ENCODE assay signal across 18 cellular contexts in the genomic region with DNA sequence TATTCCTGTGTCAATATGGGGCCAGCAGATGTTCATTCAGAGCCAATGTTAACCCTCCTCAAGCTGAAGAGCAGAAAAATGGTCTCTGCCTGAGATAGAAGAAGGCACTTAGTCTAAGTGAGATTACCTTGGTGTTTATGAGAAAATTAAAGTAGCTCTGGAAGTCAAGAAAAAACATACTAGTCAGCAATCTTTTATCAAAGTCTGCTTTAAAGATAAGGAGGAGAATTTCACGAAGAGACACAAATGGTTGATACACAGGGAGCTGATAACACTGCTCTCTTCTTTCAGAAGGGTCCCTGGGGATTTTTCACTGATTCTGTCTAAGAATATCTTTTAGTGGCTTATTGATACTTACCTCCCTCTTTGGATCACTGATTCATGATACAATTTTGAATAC.
"Had no signal": no experiment of that assay in that cellular context is flagged by ENCODE, and none has a peak within 500 bp of the region (broad histone marks: within the 10 kb centered on the region; RNA-seq: fewer than 3 reads in every experiment).

No MANE protein-coding gene starts in this region.

- H3K4me3 Mint-ChIP-seq: activated CD8-positive, alpha-beta T cell treated with anti-CD3 and anti-CD28 coated beads, Interleukin-2, amount 10 ng/mL, durations not matched to agents 7 days and 5 days; activated T-helper 1 cell treated with anti-CD3 and anti-CD28 coated beads, Interleukin-12 subunit alpha, Interleukin-12 subunit beta, Interleukin-2, Interleukin-4 antibody, amounts not matched to agents 30 ng/mL and 10 ng/mL and 1 ng/mL, durations not matched to agents 14 hours and 24 hours and 36 hours; natural killer cell treated with Interleukin-12 subunit alpha and Interleukin-12 subunit beta and Interleukin-15 and Interleukin-18, amount 100 ng/mL, for 72 hours; type B pancreatic cell; WTC11 had no signal

- ATAC-seq: activated CD8-positive, alpha-beta T cell treated with anti-CD3 and anti-CD28 coated beads, Interleukin-2, amount 10 ng/mL, durations not matched to agents 7 days and 5 days; heart right ventricle; left lobe of liver; natural killer cell treated with Interleukin-12 subunit alpha and Interleukin-12 subunit beta and Interleukin-15 and Interleukin-18, amount 100 ng/mL, for 72 hours; stimulated activated naive CD8-positive, alpha-beta T cell treated with anti-CD3 and anti-CD28 coated beads, Interleukin-15, Interleukin-2, amounts not matched to agents 100 U/mL and 50 U/mL, for 24 hours; WTC11 had no signal

- H3K27ac Mint-ChIP-seq: activated CD8-positive, alpha-beta T cell treated with anti-CD3 and anti-CD28 coated beads, Interleukin-2, amount 10 ng/mL, durations not matched to agents 7 days and 5 days; activated T-helper 1 cell treated with anti-CD3 and anti-CD28 coated beads, Interleukin-12 subunit alpha, Interleukin-12 subunit beta, Interleukin-2, Interleukin-4 antibody, amounts not matched to agents 30 ng/mL and 10 ng/mL and 1 ng/mL, durations not matched to agents 14 hours and 24 hours and 36 hours; natural killer cell treated with Interleukin-12 subunit alpha and Interleukin-12 subunit beta and Interleukin-15 and Interleukin-18, amount 100 ng/mL, for 72 hours; type B pancreatic cell; WTC11 had no signal

- H3K9me3 Mint-ChIP-seq: activated T-helper 1 cell treated with anti-CD3 and anti-CD28 coated beads, Interleukin-12 subunit alpha, Interleukin-12 subunit beta, Interleukin-2, Interleukin-4 antibody, amounts not matched to agents 30 ng/mL and 10 ng/mL and 1 ng/mL, durations not matched to agents 14 hours and 24 hours and 36 hours; natural killer cell treated with Interleukin-12 subunit alpha and Interleukin-12 subunit beta and Interleukin-15 and Interleukin-18, amount 100 ng/mL, for 72 hours; WTC11 had no signal

- H3K27me3 Mint-ChIP-seq: type B pancreatic cell had no signal

- H3K4me1 Mint-ChIP-seq: WTC11 had no signal

- DNase-seq: activated CD4-positive, alpha-beta T cell treated with anti-CD3 and anti-CD28 coated beads for 48 hours; activated CD8-positive, alpha-beta memory T cell treated with anti-CD3 and anti-CD28 coated beads, Interleukin-2, amount 50 U/mL, for 48 hours; activated CD8-positive, alpha-beta T cell treated with anti-CD3 and anti-CD28 coated beads, Interleukin-2, amount 10 ng/mL, durations not matched to agents 7 days and 5 days; activated naive CD4-positive, alpha-beta T cell; caudate nucleus; cortex of kidney; effector CD8-positive, alpha-beta T cell; heart right ventricle; islet precursor cell; stimulated activated CD4-positive, alpha-beta T cell treated with anti-CD3 and anti-CD28 coated beads, Interleukin-4, amount 100 ng/mL, for 1 hour; stimulated activated CD8-positive, alpha-beta memory T cell treated with anti-CD3 and anti-CD28 coated beads, Interleukin-4, amount 100 ng/mL, for 48 hours; stimulated activated naive CD8-positive, alpha-beta T cell treated with anti-CD3 and anti-CD28 coated beads, Interleukin-15, Interleukin-2, amounts not matched to agents 100 U/mL and 50 U/mL, for 24 hours; T1000 had no signal

- H3K36me3 Mint-ChIP-seq: natural killer cell treated with Interleukin-12 subunit alpha and Interleukin-12 subunit beta and Interleukin-15 and Interleukin-18, amount 100 ng/mL, for 72 hours; WTC11 had no signal
